ENCODE assay signal across 27 cellular contexts in genomic region chr9:136273244-136273865, GRCh38. TPM values are rescaled to one million over a fixed set of nuclear protein-coding genes. Genes with fewer than 3 reads are reported as not detected.
"Had no signal": no experiment of that assay in that cellular context is flagged by ENCODE, and none has a peak within 500 bp of the region (broad histone marks: within the 10 kb centered on the region; RNA-seq: fewer than 3 reads in every experiment).

No MANE protein-coding gene starts in this region.

- H3K4me3 Mint-ChIP-seq: activated B cell treated with CpG ODN at 0.5 μM for 24 hours; activated naive CD4-positive, alpha-beta T cell treated with anti-CD3 and anti-CD28 coated beads for 36 hours; activated naive CD8-positive, alpha-beta T cell treated with anti-CD3 and anti-CD28 coated beads, Interleukin-2, amount 10 ng/mL, durations not matched to agents 7 days and 5 days; activated T-cell treated with anti-CD3 and anti-CD28 coated beads, Interleukin-2, amount 50 U/mL, for 4 hours; endodermal cell; natural killer cell had no signal

- H3K36me3 Mint-ChIP-seq: activated naive CD8-positive, alpha-beta T cell treated with anti-CD3 and anti-CD28 coated beads, Interleukin-2, amount 10 ng/mL, durations not matched to agents 7 days and 5 days; natural killer cell had no signal

- H3K27ac ChIP-seq: coronary artery, esophagus squamous epithelium, heart left ventricle, spleen, upper lobe of left lung had no signal

- H3K4me1 ChIP-seq: esophagus squamous epithelium, heart left ventricle, spleen, upper lobe of left lung had no signal

- H3K36me3 ChIP-seq: esophagus squamous epithelium, heart left ventricle, spleen, upper lobe of left lung had no signal

- H3K27ac Mint-ChIP-seq: activated B cell treated with CpG ODN at 0.5 μM for 24 hours; activated naive CD4-positive, alpha-beta T cell treated with anti-CD3 and anti-CD28 coated beads for 36 hours; activated naive CD8-positive, alpha-beta T cell treated with anti-CD3 and anti-CD28 coated beads, Interleukin-2, amount 10 ng/mL, durations not matched to agents 7 days and 5 days; endodermal cell; natural killer cell had no signal

- ATAC-seq: activated T-cell treated with anti-CD3 and anti-CD28 coated beads, Interleukin-2, amount 50 U/mL, for 4 hours; left cardiac atrium; natural killer cell had no signal

- H3K4me1 Mint-ChIP-seq: activated B cell treated with CpG ODN at 0.5 μM for 24 hours; activated naive CD8-positive, alpha-beta T cell treated with anti-CD3 and anti-CD28 coated beads, Interleukin-2, amount 10 ng/mL, durations not matched to agents 7 days and 5 days; natural killer cell had no signal

- H3K4me3 ChIP-seq: coronary artery, esophagus squamous epithelium, heart left ventricle, spleen, upper lobe of left lung had no signal

- H3K9me3 ChIP-seq: esophagus squamous epithelium, heart left ventricle, spleen, upper lobe of left lung had no signal

- H3K27me3 ChIP-seq: upper lobe of left lung had no signal

- FAIRE-seq: bronchial epithelial cell had no signal

- H3K9me3 Mint-ChIP-seq: activated B cell treated with CpG ODN at 0.5 μM for 24 hours; activated naive CD4-positive, alpha-beta T cell treated with anti-CD3 and anti-CD28 coated beads for 36 hours; activated naive CD8-positive, alpha-beta T cell treated with anti-CD3 and anti-CD28 coated beads, Interleukin-2, amount 10 ng/mL, durations not matched to agents 7 days and 5 days; activated T-cell treated with anti-CD3 and anti-CD28 coated beads, Interleukin-2, amount 50 U/mL, for 4 hours; endodermal cell; natural killer cell had no signal

- DNase-seq: activated B cell treated with CpG ODN at 0.5 μM for 24 hours; activated CD4-positive, alpha-beta T cell treated with anti-CD3 and anti-CD28 coated beads for 4 hours; activated CD4-positive, alpha-beta T cell treated with anti-CD3 and anti-CD28 coated beads, Interleukin-2, amount 50 U/mL, for 48 hours; activated CD8-positive, alpha-beta memory T cell treated with anti-CD3 and anti-CD28 coated beads, Interleukin-2, amount 50 U/mL, for 48 hours; activated naive CD4-positive, alpha-beta T cell treated with anti-CD3 and anti-CD28 coated beads for 36 hours; activated naive CD8-positive, alpha-beta T cell treated with anti-CD3 and anti-CD28 coated beads, Interleukin-2, amount 10 ng/mL, durations not matched to agents 7 days and 5 days; activated T-cell treated with anti-CD3 and anti-CD28 coated beads, Interleukin-2, amount 50 U/mL, for 4 hours; amygdala; cerebellar nuclear complex; endodermal cell; esophagus squamous epithelium; heart left ventricle; islet precursor cell; left cardiac atrium; midbrain; natural killer cell; spleen; stimulated activated CD4-positive, alpha-beta T cell treated with anti-CD3 and anti-CD28 coated beads, Interleukin-4, amount 100 ng/mL, for 1 hour; stimulated activated naive CD4-positive, alpha-beta T cell treated with Interleukin-2 at 50 U/mL for 16 hours had no signal

RNA-seq across cellular contexts. Expression of gene CCDC187, which starts 30.5 kb away (rescaled TPM):
- total RNA-seq: activated CD8-positive, alpha-beta memory T cell treated with anti-CD3 and anti-CD28 coated beads for 36 hours; activated naive CD4-positive, alpha-beta T cell treated with anti-CD3 and anti-CD28 coated beads for 36 hours; activated naive CD8-positive, alpha-beta T cell treated with anti-CD3 and anti-CD28 coated beads, Interleukin-2, amount 10 ng/mL, durations not matched to agents 7 days and 5 days; bronchial epithelial cell; esophagus squamous epithelium; left cardiac atrium; osteoblast; posterior vena cava; renal cortical epithelial cell had no signal
- polyA plus RNA-seq: heart left ventricle, liver had no signal
